In the genomic region with DNA sequence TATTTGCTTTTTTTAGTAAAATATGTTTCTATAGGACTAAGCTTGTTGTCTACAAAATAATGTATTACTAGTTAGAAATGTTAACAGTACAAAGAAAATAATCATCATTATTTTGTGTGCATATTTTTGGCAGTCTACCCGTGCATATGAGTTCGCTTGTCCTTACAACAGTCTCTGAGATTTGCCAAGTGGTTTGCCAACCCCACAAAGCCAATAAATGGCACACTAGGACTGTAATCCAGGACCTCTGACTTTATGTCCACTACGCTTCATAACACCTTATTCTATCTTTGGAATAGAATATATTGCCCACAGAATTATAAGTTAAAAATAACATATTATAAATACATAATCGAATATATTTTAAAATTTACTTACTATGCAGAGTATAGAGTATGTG, we compare ENCODE assay signal across 16 cellular contexts.
"Had no signal": no experiment of that assay in that cellular context is flagged by ENCODE, and none has a peak within 500 bp of the region (broad histone marks: within the 10 kb centered on the region; RNA-seq: fewer than 3 reads in every experiment).

No MANE protein-coding gene starts in this region.

- ATAC-seq: foreskin keratinocyte, gastrocnemius medialis, left lobe of liver had no signal

- FAIRE-seq: colon, endothelial cell of umbilical vein, islet of Langerhans, keratinocyte had no signal

- DNase-seq: dermis blood vessel endothelial cell; dorsolateral prefrontal cortex; effector CD4-positive, alpha-beta T cell; effector memory CD4-positive, alpha-beta T cell; foreskin keratinocyte; gastrocnemius medialis; glutamatergic neuron; head of caudate nucleus; heart right ventricle; hippocampal formation; naive B cell had no signal
